In genomic region chr5:56610093-56610698, GRCh38 we compare ENCODE assay signal across 13 cellular contexts.
DNase-seq lines count a peak whose midpoint lies in the region; ATAC-seq lines count a peak whose summit lies in the region.
"Had no signal": no experiment of that assay in that cellular context is flagged by ENCODE, and none has a peak within 500 bp of the region (broad histone marks: within the 10 kb centered on the region; RNA-seq: fewer than 3 reads in every experiment).

No MANE protein-coding gene starts in this region.

- CTCF ChIA-PET in activated CD8-positive, alpha-beta memory T cell treated with anti-CD3 and anti-CD28 coated beads, Interleukin-2, amount 10 ng/mL, durations not matched to agents 7 days and 5 days (lab: Charles Lee): no interaction called here

- H3K4me3 Mint-ChIP-seq in activated CD8-positive, alpha-beta memory T cell treated with anti-CD3 and anti-CD28 coated beads, Interleukin-2, amount 10 ng/mL, durations not matched to agents 7 days and 5 days: no peak overlapping the region
- H3K4me3 Mint-ChIP-seq in stimulated activated effector memory CD8-positive, alpha-beta T cell treated with anti-CD3 and anti-CD28 coated beads, Interleukin-12 subunit alpha, Interleukin-12 subunit beta, amount 100 ng/mL, for 72 hours: peak overlapping the region; percentile 46

- peaks cover 32% of the 10 kb centered on the region for H3K36me3 Mint-ChIP-seq in activated CD8-positive, alpha-beta memory T cell treated with anti-CD3 and anti-CD28 coated beads, Interleukin-2, amount 10 ng/mL, durations not matched to agents 7 days and 5 days
- no peaks in the 10 kb centered on the region for H3K36me3 Mint-ChIP-seq in stimulated activated effector memory CD8-positive, alpha-beta T cell treated with anti-CD3 and anti-CD28 coated beads, Interleukin-12 subunit alpha, Interleukin-12 subunit beta, amount 100 ng/mL, for 72 hours

- peak overlapping the region; percentile 81 for H3K27ac Mint-ChIP-seq in activated CD8-positive, alpha-beta memory T cell treated with anti-CD3 and anti-CD28 coated beads, Interleukin-2, amount 10 ng/mL, durations not matched to agents 7 days and 5 days
- peak overlapping the region; percentile 76 for H3K27ac Mint-ChIP-seq in stimulated activated effector memory CD8-positive, alpha-beta T cell treated with anti-CD3 and anti-CD28 coated beads, Interleukin-12 subunit alpha, Interleukin-12 subunit beta, amount 100 ng/mL, for 72 hours

- no peak overlapping the region for H3K27ac ChIP-seq in epithelial cell of prostate
- H3K27ac ChIP-seq: sigmoid colon had no signal

- peaks cover 55% of the 10 kb centered on the region for H3K4me1 Mint-ChIP-seq in activated CD8-positive, alpha-beta memory T cell treated with anti-CD3 and anti-CD28 coated beads, Interleukin-2, amount 10 ng/mL, durations not matched to agents 7 days and 5 days
- peaks cover 59% of the 10 kb centered on the region for H3K4me1 Mint-ChIP-seq in stimulated activated effector memory CD8-positive, alpha-beta T cell treated with anti-CD3 and anti-CD28 coated beads, Interleukin-12 subunit alpha, Interleukin-12 subunit beta, amount 100 ng/mL, for 72 hours

- H3K9me3 Mint-ChIP-seq in activated CD8-positive, alpha-beta memory T cell treated with anti-CD3 and anti-CD28 coated beads, Interleukin-2, amount 10 ng/mL, durations not matched to agents 7 days and 5 days (ENCODE audit: low read depth): peaks cover 8% of the 10 kb centered on the region
- H3K9me3 Mint-ChIP-seq in stimulated activated effector memory CD8-positive, alpha-beta T cell treated with anti-CD3 and anti-CD28 coated beads, Interleukin-12 subunit alpha, Interleukin-12 subunit beta, amount 100 ng/mL, for 72 hours: peaks cover 4% of the 10 kb centered on the region

- DNase-seq in activated CD8-positive, alpha-beta memory T cell treated with anti-CD3 and anti-CD28 coated beads, Interleukin-2, amount 10 ng/mL, durations not matched to agents 7 days and 5 days: peak; percentile 72
- no peak for DNase-seq in activated CD8-positive, alpha-beta memory T cell treated with anti-CD3 and anti-CD28 coated beads for 24 hours
- DNase-seq in activated T-cell treated with anti-CD3 and anti-CD28 coated beads for 48 hours (ENCODE audit: low read depth): peak; percentile 24
- peak; percentile 41 for DNase-seq in epithelial cell of prostate (ENCODE audit: low read depth, low spot score)
- peak; percentile 25 to 56 for DNase-seq in stimulated activated effector memory CD8-positive, alpha-beta T cell treated with anti-CD3 and anti-CD28 coated beads, Interleukin-12 subunit alpha, Interleukin-12 subunit beta, amount 100 ng/mL, for 72 hours (ENCODE audit: low spot score in 2 of 2)
- no peak for DNase-seq in DMS153 (lab: John Stamatoyannopoulos, UW)
- no peak for DNase-seq in GOT3 (lab: John Stamatoyannopoulos, UW)
- DNase-seq: aorta; effector CD8-positive, alpha-beta T cell; left colon; NCI-H2081; sigmoid colon had no signal

- peak; percentile 96 for ATAC-seq in activated CD8-positive, alpha-beta memory T cell treated with anti-CD3 and anti-CD28 coated beads, Interleukin-2, amount 10 ng/mL, durations not matched to agents 7 days and 5 days
- ATAC-seq in stimulated activated effector memory CD8-positive, alpha-beta T cell treated with anti-CD3 and anti-CD28 coated beads, Interleukin-12 subunit alpha, Interleukin-12 subunit beta, amount 100 ng/mL, for 72 hours: peak; percentile 98
- ATAC-seq in GM21526 (IDR thresholded peaks at IDR 0.05; ENCODE audit: low FRiP score, unreplicated experiment): no peak
- ATAC-seq: left colon had no signal

- H3K27me3 Mint-ChIP-seq in activated CD8-positive, alpha-beta memory T cell treated with anti-CD3 and anti-CD28 coated beads, Interleukin-2, amount 10 ng/mL, durations not matched to agents 7 days and 5 days: peaks cover 26% of the 10 kb centered on the region

Comparison
In these comparisons a context has a peak if more than half of its experiments do, and no peak if none do; other contexts are left out.
1. DNase-seq: peak in activated CD8-positive, alpha-beta memory T cell treated with anti-CD3 and anti-CD28 coated beads, Interleukin-2, amount 10 ng/mL, durations not matched to agents 7 days and 5 days (single experiment), activated T-cell treated with anti-CD3 and anti-CD28 coated beads for 48 hours (single experiment), epithelial cell of prostate (single experiment) and stimulated activated effector memory CD8-positive, alpha-beta T cell treated with anti-CD3 and anti-CD28 coated beads, Interleukin-12 subunit alpha, Interleukin-12 subunit beta, amount 100 ng/mL, for 72 hours (2 of 2); none in activated CD8-positive, alpha-beta memory T cell treated with anti-CD3 and anti-CD28 coated beads for 24 hours (single experiment), DMS153 (single experiment) and GOT3 (single experiment).